ENCODE assay signal across 10 cellular contexts in genomic region chr2:218223046-218223445, GRCh38. TPM values are rescaled to one million over a fixed set of nuclear protein-coding genes. Genes with fewer than 3 reads are reported as not detected.
A peak's percentile ranks its signal among the peaks of the same experiment; 100 is the strongest.
DNase-seq lines count a peak whose midpoint lies in the region; ATAC-seq, FAIRE-seq and TF ChIP-seq lines count a peak whose summit lies in the region.
"Had no signal": no experiment of that assay in that cellular context is flagged by ENCODE, and none has a peak within 500 bp of the region (broad histone marks: within the 10 kb centered on the region; RNA-seq: fewer than 3 reads in every experiment).

No MANE protein-coding gene starts in this region.

- H3K36me3 ChIP-seq in Peyer's patch: peaks cover 0 to 40% (median 0%) of the 10 kb centered on the region in 3 donors
- H3K36me3 ChIP-seq in effector memory CD4-positive, alpha-beta T cell (ENCODE audit: control insufficient read depth, insufficient read depth, low read length): peaks cover 21% of the 10 kb centered on the region

- peak overlapping the region in 3 of 4 donors; percentile 1 to 27 (median 7) for H3K27ac ChIP-seq in Peyer's patch
- peak overlapping the region; percentile 36 for H3K27ac ChIP-seq in effector memory CD4-positive, alpha-beta T cell (ENCODE audit: insufficient read depth, low read length, poor library complexity, severe bottlenecking)
- H3K27ac ChIP-seq: A549, brain microvascular endothelial cell had no signal

- no peak overlapping the region for H3K27ac Mint-ChIP-seq in stimulated activated effector memory CD8-positive, alpha-beta T cell treated with anti-CD3 and anti-CD28 coated beads, Interleukin-12 subunit alpha, Interleukin-12 subunit beta, amount 100 ng/mL, for 72 hours

- peaks cover 100% of the 10 kb centered on the region for H3K36me3 Mint-ChIP-seq in stimulated activated effector memory CD8-positive, alpha-beta T cell treated with anti-CD3 and anti-CD28 coated beads, Interleukin-12 subunit alpha, Interleukin-12 subunit beta, amount 100 ng/mL, for 72 hours

- no peaks in the 10 kb centered on the region for H3K9me3 Mint-ChIP-seq in stimulated activated effector memory CD8-positive, alpha-beta T cell treated with anti-CD3 and anti-CD28 coated beads, Interleukin-12 subunit alpha, Interleukin-12 subunit beta, amount 100 ng/mL, for 72 hours

- DNase-seq in activated CD4-positive, alpha-beta T cell treated with anti-CD3 and anti-CD28 coated beads for 48 hours: peak; percentile 25
- no peak for DNase-seq in activated CD4-positive, alpha-beta T cell treated with anti-CD3 and anti-CD28 coated beads for 1 hour
- DNase-seq in Peyer's patch: no peak
- DNase-seq in effector memory CD4-positive, alpha-beta T cell: no peak
- DNase-seq in stimulated activated effector memory CD8-positive, alpha-beta T cell treated with anti-CD3 and anti-CD28 coated beads, Interleukin-12 subunit alpha, Interleukin-12 subunit beta, amount 100 ng/mL, for 72 hours (ENCODE audit: low spot score in 2 of 2): no peak
- DNase-seq in D721Med (ENCODE audit: insufficient read length, low spot score): no peak
- no peak for DNase-seq in SKM-1 treated with dmso at 0.1 percent for 144 hours (lab: John Stamatoyannopoulos, UW; ENCODE audit: unreplicated experiment)
- DNase-seq: brain microvascular endothelial cell had no signal

- H3K4me1 Mint-ChIP-seq in stimulated activated effector memory CD8-positive, alpha-beta T cell treated with anti-CD3 and anti-CD28 coated beads, Interleukin-12 subunit alpha, Interleukin-12 subunit beta, amount 100 ng/mL, for 72 hours: peaks cover 81% of the 10 kb centered on the region

- FAIRE-seq in D721Med (lab: Jason Lieb, UNC): no peak
- FAIRE-seq: A549 had no signal

- TF ChIP-seq POLR2A in Peyer's patch (IDR thresholded peaks at IDR 0.05): no peak

- TF ChIP-seq CTCF in Peyer's patch (IDR thresholded peaks at IDR 0.05) (no peak), D721Med (IDR thresholded peaks at IDR 0.05; ENCODE audit: insufficient read depth, missing control alignments) (no peak)

- H3K4me1 ChIP-seq in Peyer's patch: peaks cover 0 to 65% (median 35%) of the 10 kb centered on the region in 4 donors
- H3K4me1 ChIP-seq in effector memory CD4-positive, alpha-beta T cell (ENCODE audit: control insufficient read depth, insufficient read depth, low read length, poor library complexity, severe bottlenecking): peaks cover 72% of the 10 kb centered on the region

- peak overlapping the region; percentile 91 for H3K4me3 Mint-ChIP-seq in stimulated activated effector memory CD8-positive, alpha-beta T cell treated with anti-CD3 and anti-CD28 coated beads, Interleukin-12 subunit alpha, Interleukin-12 subunit beta, amount 100 ng/mL, for 72 hours

- ATAC-seq in stimulated activated effector memory CD8-positive, alpha-beta T cell treated with anti-CD3 and anti-CD28 coated beads, Interleukin-12 subunit alpha, Interleukin-12 subunit beta, amount 100 ng/mL, for 72 hours: peak; percentile 85
- ATAC-seq in HG02885 (IDR thresholded peaks at IDR 0.05; ENCODE audit: poor library complexity, unreplicated experiment): no peak
- ATAC-seq: A549 had no signal

- no peaks in the 10 kb centered on the region for H3K27me3 ChIP-seq in Peyer's patch
- no peaks in the 10 kb centered on the region for H3K27me3 ChIP-seq in effector memory CD4-positive, alpha-beta T cell (replicated peaks; ENCODE audit: control insufficient read depth, insufficient read depth, low read length, poor library complexity, severe bottlenecking)
- H3K27me3 ChIP-seq: brain microvascular endothelial cell had no signal

- H3K9me3 ChIP-seq in Peyer's patch: no peaks in the 10 kb centered on the region
- no peaks in the 10 kb centered on the region for H3K9me3 ChIP-seq in effector memory CD4-positive, alpha-beta T cell (ENCODE audit: control insufficient read depth, low read length)
- H3K9me3 ChIP-seq: A549 had no signal

- H3K4me3 ChIP-seq in Peyer's patch: no peak overlapping the region
- peak overlapping the region; percentile 24 for H3K4me3 ChIP-seq in effector memory CD4-positive, alpha-beta T cell (ENCODE audit: insufficient read depth, low read depth, low read length, poor library complexity, severe bottlenecking)
- H3K4me3 ChIP-seq: A549 had no signal

RNA-seq across cellular contexts. Expression of gene ARPC2, which starts 6.1 kb away (rescaled TPM):
- total RNA-seq in Peyer's patch: 100 to 1,000 TPM; 210 to 284 (median 246) TPM

RNA-seq across cellular contexts. Expression of gene GPBAR1, which starts 37.8 kb away (rescaled TPM):
- 1 to 10 TPM; 3.3 to 7.0 (median 3.9) TPM for total RNA-seq in Peyer's patch

RNA-seq across cellular contexts. Expression of gene AAMP, which starts 46.9 kb away (rescaled TPM):
- total RNA-seq in Peyer's patch: 100 to 1,000 TPM in 3 of 4 donors, 10 to 100 TPM in 1; 91.8 to 151 (median 115) TPM

RNA-seq across cellular contexts. Expression of gene PNKD, which starts 47.3 kb away (rescaled TPM):
- total RNA-seq in Peyer's patch: 100 to 1,000 TPM in 1 of 4 donors, 10 to 100 TPM in 3; 63.9 to 690 (median 70.4) TPM

RNA-seq across cellular contexts. Expression of gene CXCR1, which starts 56.3 kb away (rescaled TPM):
- not detected for total RNA-seq in Peyer's patch
